Comparison of ENCODE assay signal across 22 cellular contexts in the genomic region with DNA sequence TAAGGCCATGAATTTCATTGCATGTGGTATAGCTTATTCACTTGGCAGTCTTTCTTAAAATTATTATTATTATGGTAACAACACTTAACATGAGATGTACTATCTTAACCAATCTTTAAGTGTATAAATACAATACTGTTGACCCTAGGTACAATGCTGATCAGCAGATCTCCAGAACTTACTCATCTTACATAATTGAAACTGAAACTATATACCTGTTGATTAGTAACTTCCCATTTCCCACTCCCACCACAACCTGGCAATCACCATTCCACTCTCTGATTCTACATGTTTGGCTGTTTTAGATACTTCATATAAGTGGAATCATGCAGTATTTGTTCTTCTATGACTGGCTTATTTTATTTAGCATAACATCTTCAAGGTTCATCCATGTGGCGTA.
A peak's percentile ranks its signal among the peaks of the same experiment; 100 is the strongest.
DNase-seq lines count a peak whose midpoint lies in the region; ATAC-seq and TF ChIP-seq lines count a peak whose summit lies in the region.
"Had no signal": no experiment of that assay in that cellular context is flagged by ENCODE, and none has a peak within 500 bp of the region (broad histone marks: within the 10 kb centered on the region; RNA-seq: fewer than 3 reads in every experiment).

No MANE protein-coding gene starts in this region.

- H3K4me1 Mint-ChIP-seq in stimulated activated naive CD8-positive, alpha-beta T cell treated with anti-CD3 and anti-CD28 coated beads, Interleukin-15, amount 100 ng/mL, for 72 hours: no peaks in the 10 kb centered on the region
- H3K4me1 Mint-ChIP-seq: T-cell had no signal

- no peak overlapping the region for H3K27ac ChIP-seq in PC-3 (ENCODE audit: low read length)
- H3K27ac ChIP-seq: 22Rv1, Peyer's patch had no signal

- no peak for DNase-seq in stimulated activated naive CD8-positive, alpha-beta T cell treated with anti-CD3 and anti-CD28 coated beads, Interleukin-15, amount 100 ng/mL, for 72 hours
- DNase-seq in stimulated activated naive CD8-positive, alpha-beta T cell treated with anti-CD3 and anti-CD28 coated beads, Interleukin-15, Interleukin-2, amounts not matched to agents 100 U/mL and 50 U/mL, for 24 hours: no peak
- no peak for DNase-seq in foreskin melanocyte
- no peak for DNase-seq in PC-3
- no peak for DNase-seq in erythroblast (lab: John Stamatoyannopoulos, UW)
- no peak for DNase-seq in NCI-H1092 (lab: John Stamatoyannopoulos, UW)
- DNase-seq: BE2C; CD4-positive, alpha-beta T cell; NCI-H1092 treated with DMSO at 0.1 percent for 48 hours; NCI-H1694; NCI-H2107; NCI-H2227 treated with DMSO at 0.1 percent for 48 hours; NCI-H524; Peyer's patch; Right ventricle myocardium superior; SK-N-SH; T-cell; T-helper 9 cell had no signal

- CTCF ChIA-PET in PC-3 (lab: Charles Lee): no interaction called here

- no peak overlapping the region for H3K27ac Mint-ChIP-seq in stimulated activated naive CD8-positive, alpha-beta T cell treated with anti-CD3 and anti-CD28 coated beads, Interleukin-15, amount 100 ng/mL, for 72 hours
- H3K27ac Mint-ChIP-seq: CD4-positive, alpha-beta T cell; GM23338; T-cell had no signal

- POLR2A ChIA-PET in PC-3 (lab: Charles Lee; ENCODE audit: unreplicated experiment): no interaction called here

- peak; percentile 40 for ATAC-seq in stimulated activated naive CD8-positive, alpha-beta T cell treated with anti-CD3 and anti-CD28 coated beads, Interleukin-15, amount 100 ng/mL, for 72 hours
- no peak for ATAC-seq in stimulated activated naive CD8-positive, alpha-beta T cell treated with anti-CD3 and anti-CD28 coated beads, Interleukin-15, Interleukin-2, amounts not matched to agents 100 U/mL and 50 U/mL, for 24 hours
- peak; percentile 52 for ATAC-seq in HG02981 (IDR thresholded peaks at IDR 0.05; ENCODE audit: unreplicated experiment)
- peak; percentile 52 for ATAC-seq in HG03571 (IDR thresholded peaks at IDR 0.05; ENCODE audit: unreplicated experiment)
- ATAC-seq in PC-3: no peak
- ATAC-seq: GM23338, T-cell had no signal

- no peak overlapping the region for H3K4me2 ChIP-seq in PC-3 (ENCODE audit: low read length)
- H3K4me2 ChIP-seq: GM23338, SK-N-SH had no signal

- BruUV-seq in PC-3 (replicated peaks; lab: Mats Ljungman, UMichigan): no TSS peak

- H3K79me2 ChIP-seq in PC-3 (ENCODE audit: low read length): no peaks in the 10 kb centered on the region

- TF ChIP-seq POLR2A in erythroblast (IDR thresholded peaks at IDR 0.05; ENCODE audit: low read length): no peak

- TF ChIP-seq CTCF in PC-3 (conservative IDR thresholded peaks at IDR 0.05; ENCODE audit: low read depth, low read length): no peak

- H3K4me3 ChIP-seq in PC-3 (ENCODE audit: low read length): no peak overlapping the region
- H3K4me3 ChIP-seq: GM23338, Peyer's patch had no signal

- H3K4me1 ChIP-seq in PC-3 (ENCODE audit: insufficient read depth, low read length): no peaks in the 10 kb centered on the region
- H3K4me1 ChIP-seq: BE2C, Peyer's patch had no signal

- peaks cover 21% of the 10 kb centered on the region for H3K27me3 ChIP-seq in PC-3 (ENCODE audit: low read length)
- H3K27me3 ChIP-seq: BE2C, Peyer's patch had no signal

- no peaks in the 10 kb centered on the region for H3K9me2 ChIP-seq in PC-3 (replicated peaks; ENCODE audit: low read length)
- H3K9me2 ChIP-seq: SK-N-SH had no signal

- peaks cover 8% of the 10 kb centered on the region for H3K27me3 Mint-ChIP-seq in stimulated activated naive CD8-positive, alpha-beta T cell treated with anti-CD3 and anti-CD28 coated beads, Interleukin-15, amount 100 ng/mL, for 72 hours

- intact Hi-C loops in PC-3 (cut with micrococcal nuclease): no loop called here

- H3F3A ChIP-seq in PC-3 (ENCODE audit: low read length, unreplicated experiment): no peaks in the 10 kb centered on the region

- no peaks in the 10 kb centered on the region for H3K9me3 Mint-ChIP-seq in stimulated activated naive CD8-positive, alpha-beta T cell treated with anti-CD3 and anti-CD28 coated beads, Interleukin-15, amount 100 ng/mL, for 72 hours
- H3K9me3 Mint-ChIP-seq: CD4-positive, alpha-beta T cell; GM23338 had no signal

- H3K9me3 ChIP-seq in PC-3 (ENCODE audit: low read length): no peaks in the 10 kb centered on the region
- H3K9me3 ChIP-seq: BE2C, Peyer's patch, SK-N-SH had no signal

- no peak overlapping the region for H2AFZ ChIP-seq in PC-3 (ENCODE audit: low read length)
- H2AFZ ChIP-seq: GM23338 had no signal

- H4K20me1 ChIP-seq in PC-3 (ENCODE audit: low read length): no peaks in the 10 kb centered on the region

- no peaks in the 10 kb centered on the region for H3K36me3 ChIP-seq in PC-3 (ENCODE audit: low read depth, low read length)
- H3K36me3 ChIP-seq: BE2C, Peyer's patch had no signal

- H3K4me3 Mint-ChIP-seq in stimulated activated naive CD8-positive, alpha-beta T cell treated with anti-CD3 and anti-CD28 coated beads, Interleukin-15, amount 100 ng/mL, for 72 hours: no peak overlapping the region
- H3K4me3 Mint-ChIP-seq: CD4-positive, alpha-beta T cell; GM23338; T-cell had no signal

- no peak overlapping the region for H3K9ac ChIP-seq in PC-3 (ENCODE audit: low read length)
- H3K9ac ChIP-seq: SK-N-SH had no signal

Comparison
In these comparisons a context has a peak if more than half of its experiments do, and no peak if none do; other contexts are left out.
1. ATAC-seq: peak in stimulated activated naive CD8-positive, alpha-beta T cell treated with anti-CD3 and anti-CD28 coated beads, Interleukin-15, amount 100 ng/mL, for 72 hours (single experiment), HG02981 (single experiment) and HG03571 (single experiment); none in stimulated activated naive CD8-positive, alpha-beta T cell treated with anti-CD3 and anti-CD28 coated beads, Interleukin-15, Interleukin-2, amounts not matched to agents 100 U/mL and 50 U/mL, for 24 hours (single experiment) and PC-3 (single experiment).